Comparison of ENCODE assay signal across 9 cellular contexts in genomic region chr10:86400705-86401587, GRCh38. TPM values are rescaled to one million over a fixed set of nuclear protein-coding genes. Genes with fewer than 3 reads are reported as not detected.
A peak's percentile ranks its signal among the peaks of the same experiment; 100 is the strongest.
DNase-seq lines count a peak whose midpoint lies in the region; TF ChIP-seq lines count a peak whose summit lies in the region.
"Had no signal": no experiment of that assay in that cellular context is flagged by ENCODE, and none has a peak within 500 bp of the region (broad histone marks: within the 10 kb centered on the region; RNA-seq: fewer than 3 reads in every experiment).

No MANE protein-coding gene starts in this region.

- TF ChIP-seq CTCF in GM12864 (IDR thresholded peaks at IDR 0.05; ENCODE audit: low read depth, low read length, missing control alignments) = peak; percentile 7
- TF ChIP-seq CTCF in neural progenitor cell (IDR thresholded peaks at IDR 0.05) = peak; percentile 17
- no peak for TF ChIP-seq CTCF in suprapubic skin (IDR thresholded peaks at IDR 0.05)

- peaks cover 5% of the 10 kb centered on the region for H3K9me3 Mint-ChIP-seq in neural progenitor cell

- WGBS in esophagus, 2 donors = 1% methylated on average over 65 to 76 of the region's 76 CpGs
- 2% methylated on average over 23 of the region's 76 CpGs for WGBS in suprapubic skin

- H3K27ac ChIP-seq in esophagus (ENCODE audit: low read depth in 2 of 2, low read length in 1 of 2) (peak overlapping the region; percentile 80 to 86), neural progenitor cell (no peak overlapping the region), suprapubic skin (peak overlapping the region; percentile 86)

- peak overlapping the region; percentile 88 for H2AFZ ChIP-seq in neural progenitor cell (replicated peaks)

- H3K79me2 ChIP-seq in neural progenitor cell (ENCODE audit: low read depth) = no peaks in the 10 kb centered on the region

- peak overlapping the region; percentile 83 for H3K4me2 ChIP-seq in neural progenitor cell

- H3F3A ChIP-seq in neural progenitor cell (ENCODE audit: low read depth) = peaks cover 10% of the 10 kb centered on the region

- H3K36me3 ChIP-seq in H7 (replicated peaks; ENCODE audit: control insufficient read depth, insufficient read depth, low read length) = no peaks in the 10 kb centered on the region
- H3K36me3 ChIP-seq in esophagus (ENCODE audit: control insufficient read depth in 2 of 2, insufficient read depth in 2 of 2, low read length in 1 of 2) = no peaks in the 10 kb centered on the region
- H3K36me3 ChIP-seq in neural progenitor cell = no peaks in the 10 kb centered on the region
- no peaks in the 10 kb centered on the region for H3K36me3 ChIP-seq in suprapubic skin

- peak overlapping the region; percentile 87 for H3K4me3 Mint-ChIP-seq in neural progenitor cell

- H4K20me1 ChIP-seq in neural progenitor cell (ENCODE audit: low read depth) = no peaks in the 10 kb centered on the region

- no peak overlapping the region for H3K9ac ChIP-seq in neural progenitor cell

- H3K36me3 Mint-ChIP-seq in neural progenitor cell = no peaks in the 10 kb centered on the region

- H3K4me3 ChIP-seq in GM12864 (ENCODE audit: low read depth, low read length) = peak overlapping the region; percentile 89
- H3K4me3 ChIP-seq in H7 (ENCODE audit: insufficient read depth, low read depth, low read length) = peak overlapping the region; percentile 79
- H3K4me3 ChIP-seq in esophagus (ENCODE audit: low read depth in 1 of 2, low read length in 2 of 2) = peak overlapping the region; percentile 52 to 59
- peak overlapping the region; percentile 48 for H3K4me3 ChIP-seq in neural progenitor cell
- H3K4me3 ChIP-seq in suprapubic skin = peak overlapping the region; percentile 69

- H3K27me3 Mint-ChIP-seq in neural progenitor cell (ENCODE audit: insufficient read depth, low read depth) = peaks cover 32% of the 10 kb centered on the region

- H3K4me1 Mint-ChIP-seq in neural progenitor cell = peaks cover 17% of the 10 kb centered on the region

- H3K27me3 ChIP-seq in H7 (ENCODE audit: control insufficient read depth, insufficient read depth, low read length) = peaks cover 34% of the 10 kb centered on the region
- no peaks in the 10 kb centered on the region for H3K27me3 ChIP-seq in esophagus (ENCODE audit: control insufficient read depth in 1 of 2, insufficient read depth in 2 of 2, low read length in 2 of 2)
- peaks cover 86% of the 10 kb centered on the region for H3K27me3 ChIP-seq in neural progenitor cell
- H3K27me3 ChIP-seq in suprapubic skin = no peaks in the 10 kb centered on the region

- TF ChIP-seq EP300 in suprapubic skin (IDR thresholded peaks at IDR 0.05) = no peak

- H3K9me3 ChIP-seq in esophagus (ENCODE audit: control insufficient read depth in 2 of 2, insufficient read depth in 1 of 2, low read depth in 1 of 2, low read length in 1 of 2) (peaks cover 0 to 4% of the 10 kb centered on the region in 2 donors), neural progenitor cell (ENCODE audit: low read depth) (peaks cover 3% of the 10 kb centered on the region), suprapubic skin (no peaks in the 10 kb centered on the region)

- H3K4me1 ChIP-seq in esophagus (ENCODE audit: control insufficient read depth in 2 of 2, insufficient read depth in 2 of 2, low read length in 1 of 2) = peaks cover 8 to 17% of the 10 kb centered on the region in 2 donors
- H3K4me1 ChIP-seq in neural progenitor cell = peaks cover 11% of the 10 kb centered on the region
- H3K4me1 ChIP-seq in suprapubic skin = peaks cover 34% of the 10 kb centered on the region

- H3K27ac Mint-ChIP-seq in neural progenitor cell = no peak overlapping the region

- TF ChIP-seq POLR2A in suprapubic skin (IDR thresholded peaks at IDR 0.05) = no peak

- DNase-seq in GM12864 (ENCODE audit: low read depth) (no peak), H7 (peak; percentile 78), M059J (ENCODE audit: low read depth) (peak; percentile 68), activated T-cell treated with anti-CD3 and anti-CD28 coated beads for 1 hour (ENCODE audit: low read depth) (peak; percentile 57), neural progenitor cell (ENCODE audit: low spot score) (peak; percentile 69), suprapubic skin (ENCODE audit: low spot score in 2 of 2) (peak in 1 of 2 donors; percentile 77), SIG-M5 (lab: John Stamatoyannopoulos, UW) (no peak)

RNA-seq across cellular contexts. Expression of gene GRID1, which starts 34.4 kb away (rescaled TPM):
- total RNA-seq in H7 (2014; rRNA removed; shearing (Covaris generic)) = 0.22 and 0.31 TPM in 2 replicates
- total RNA-seq in M059J (2014; rRNA removed; shearing (Covaris generic)) = not detected in 2 replicates
- under 1 TPM; 0.04 to 0.32 TPM for polyA plus RNA-seq in esophagus
- 0.31 TPM in 1 of 2 replicates, not detected in the other for total RNA-seq in neural progenitor cell (ENCODE audit: low replicate concordance)
- total RNA-seq in suprapubic skin = 1 to 10 TPM; 1.8 to 3.1 (median 2.4) TPM
- total RNA-seq: pulmonary artery endothelial cell had no signal

Comparison
In these comparisons a context has a peak if more than half of its experiments do, and no peak if none do; other contexts are left out.
1. DNase-seq: peak in H7 (single experiment), M059J (single experiment), activated T-cell treated with anti-CD3 and anti-CD28 coated beads for 1 hour (single experiment) and neural progenitor cell (single experiment); none in GM12864 (single experiment) and SIG-M5 (single experiment).
2. CTCF ChIP-seq: peak in GM12864 (single experiment) and neural progenitor cell (single experiment); none in suprapubic skin (0 of 2).
3. Peak in every context shown above with its lines, with median percentiles within 50 percentile points of each other: H3K4me3 ChIP-seq.